22 cellular contexts compared by ENCODE assay signal in the genomic region with DNA sequence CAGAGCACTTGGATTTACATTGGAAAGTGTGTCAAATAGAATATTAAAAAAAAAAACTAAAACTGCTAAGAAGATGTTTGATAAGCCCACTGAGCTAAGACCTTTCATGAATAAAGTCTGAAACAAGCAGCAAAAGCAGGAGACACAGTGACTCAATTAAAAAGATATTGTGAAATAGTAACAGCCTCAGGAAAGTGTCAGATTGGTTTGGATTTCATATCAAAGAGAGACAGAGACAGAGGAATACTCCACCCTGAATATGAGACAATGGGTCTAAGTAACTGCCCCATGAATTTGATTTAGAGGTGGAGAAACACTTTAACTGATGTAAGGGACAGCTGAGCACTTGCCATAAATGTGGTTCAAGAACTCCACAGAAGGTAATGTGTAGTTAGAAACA.
DNase-seq lines count a peak whose midpoint lies in the region; ATAC-seq, FAIRE-seq and TF ChIP-seq lines count a peak whose summit lies in the region.
"Had no signal": no experiment of that assay in that cellular context is flagged by ENCODE, and none has a peak within 500 bp of the region (broad histone marks: within the 10 kb centered on the region; RNA-seq: fewer than 3 reads in every experiment).

No MANE protein-coding gene starts in this region.

- H3K27ac ChIP-seq in breast epithelium, result no peak overlapping the region
- no peak overlapping the region for H3K27ac ChIP-seq in mammary epithelial cell (ENCODE audit: insufficient read depth, low read depth, low read length)
- H3K27ac ChIP-seq: BLaER1 had no signal

- in situ Hi-C loops in mammary epithelial cell (cut with MboI; ENCODE audit: low sequenced_read_pairs in 2 of 2), result no loop called here

- CTCF ChIA-PET in MCF 10A (lab: Yijun Ruan, JAX), result interaction anchor here (0.7 kb wide), 1 partner anchor 107 kb away, joined by 3 read pairs; no protein-coding TSS in a partner anchor
- CTCF ChIA-PET in mammary epithelial cell (lab: Charles Lee; ENCODE audit: low non-redundant PET), result interaction anchor here (0.7 kb wide), 1 partner anchor 45 kb away, joined by 4 read pairs; no protein-coding TSS in a partner anchor

- dilution Hi-C loops in mammary epithelial cell (cut with HindIII; ENCODE audit: low sequenced_read_pairs), result no loop called here

- H3K4me3 ChIP-seq in breast epithelium (no peak overlapping the region), mammary epithelial cell (replicated peaks in 1 of 3; ENCODE audit: insufficient read depth in 1 of 3, low read depth in 2 of 3, low read length in 3 of 3) (no peak overlapping the region)
- H3K4me3 ChIP-seq: BLaER1, GM23338 had no signal

- POLR2A ChIA-PET in MCF 10A (lab: Yijun Ruan, JAX), result interaction anchor here (0.6 to 1.2 kb wide), 4 partner anchors 40 to 878 kb away, joined by 3 to 4 read pairs (median 3); no protein-coding TSS in a partner anchor

- TF ChIP-seq POLR2A in breast epithelium (IDR thresholded peaks at IDR 0.05) (no peak), H54 (IDR thresholded peaks at IDR 0.05; ENCODE audit: low read depth, low read length) (no peak)

- H3K9me3 Mint-ChIP-seq in MCF 10A (ENCODE audit: unreplicated experiment), result no peaks in the 10 kb centered on the region
- peaks cover 19% of the 10 kb centered on the region for H3K9me3 Mint-ChIP-seq in activated naive CD8-positive, alpha-beta T cell treated with anti-CD3 and anti-CD28 coated beads, Interleukin-2, amount 50 U/mL, for 24 hours
- H3K9me3 Mint-ChIP-seq: GM23338 had no signal

- H3K4me1 Mint-ChIP-seq in MCF 10A (ENCODE audit: insufficient read depth, unreplicated experiment), result peaks cover 24% of the 10 kb centered on the region
- no peaks in the 10 kb centered on the region for H3K4me1 Mint-ChIP-seq in activated naive CD8-positive, alpha-beta T cell treated with anti-CD3 and anti-CD28 coated beads, Interleukin-2, amount 50 U/mL, for 24 hours
- H3K4me1 Mint-ChIP-seq: CD14-positive monocyte; CD4-positive, alpha-beta memory T cell; GM23338; IgD-negative memory B cell had no signal

- no peak for TF ChIP-seq CTCF in MCF 10A (IDR thresholded peaks at IDR 0.05; ENCODE audit: unreplicated experiment)
- no peak for TF ChIP-seq CTCF in breast epithelium (IDR thresholded peaks at IDR 0.05)
- no peak for TF ChIP-seq CTCF in mammary epithelial cell (conservative IDR thresholded peaks at IDR 0.05 in 1 of 2, IDR thresholded peaks at IDR 0.05 in 1 of 2; ENCODE audit: extremely low read depth in 1 of 2, insufficient read depth in 1 of 2, low read depth in 1 of 2, low read length in 2 of 2)

- peak; percentile 52 for DNase-seq in MCF 10A (ENCODE audit: unreplicated experiment)
- DNase-seq in breast epithelium (ENCODE audit: low spot score in 2 of 2), result no peak
- DNase-seq in OCI-M1 (lab: John Stamatoyannopoulos, UW), result peak; percentile 60
- peak; percentile 28 for DNase-seq in mammary epithelial cell
- DNase-seq in iris pigment epithelial cell (ENCODE audit: low read depth), result peak; percentile 14
- DNase-seq in H54 (ENCODE audit: insufficient read length, low spot score), result no peak
- DNase-seq in activated naive CD8-positive, alpha-beta T cell treated with anti-CD3 and anti-CD28 coated beads, Interleukin-2, amount 50 U/mL, for 24 hours, result no peak
- DNase-seq: 8988T; CD4-positive, alpha-beta memory T cell; DMS153; DMS79; GDM1; H7; HFFc6 had no signal

- H3K27me3 ChIP-seq in breast epithelium (no peaks in the 10 kb centered on the region), mammary epithelial cell (ENCODE audit: insufficient read depth, low read length) (no peaks in the 10 kb centered on the region)
- H3K27me3 ChIP-seq: BLaER1 had no signal

- ATAC-seq in GM21360 (IDR thresholded peaks at IDR 0.05; ENCODE audit: unreplicated experiment), result no peak
- ATAC-seq in activated naive CD8-positive, alpha-beta T cell treated with anti-CD3 and anti-CD28 coated beads, Interleukin-2, amount 50 U/mL, for 24 hours, result no peak
- ATAC-seq: GM23338, HCT116 had no signal

- no peaks in the 10 kb centered on the region for H3K36me3 Mint-ChIP-seq in MCF 10A (ENCODE audit: insufficient read depth, unreplicated experiment)
- H3K36me3 Mint-ChIP-seq in activated naive CD8-positive, alpha-beta T cell treated with anti-CD3 and anti-CD28 coated beads, Interleukin-2, amount 50 U/mL, for 24 hours (ENCODE audit: low read depth), result no peaks in the 10 kb centered on the region
- H3K36me3 Mint-ChIP-seq: CD14-positive monocyte; CD4-positive, alpha-beta memory T cell; IgD-negative memory B cell had no signal

- peak overlapping the region; percentile 4 for H3K27ac Mint-ChIP-seq in MCF 10A (ENCODE audit: low read depth, unreplicated experiment)
- no peak overlapping the region for H3K27ac Mint-ChIP-seq in activated naive CD8-positive, alpha-beta T cell treated with anti-CD3 and anti-CD28 coated beads, Interleukin-2, amount 50 U/mL, for 24 hours
- H3K27ac Mint-ChIP-seq: CD14-positive monocyte; CD4-positive, alpha-beta memory T cell; GM23338; HFFc6; IgD-negative memory B cell had no signal

- no peaks in the 10 kb centered on the region for H3K36me3 ChIP-seq in breast epithelium
- H3K36me3 ChIP-seq in mammary epithelial cell (ENCODE audit: insufficient read depth, low read length), result no peaks in the 10 kb centered on the region
- H3K36me3 ChIP-seq: BLaER1 had no signal

- peak overlapping the region; percentile 22 for H2AFZ ChIP-seq in mammary epithelial cell (ENCODE audit: low read depth, low read length)
- H2AFZ ChIP-seq: GM23338 had no signal

- H3K4me1 ChIP-seq in breast epithelium, result no peaks in the 10 kb centered on the region
- H3K4me1 ChIP-seq in mammary epithelial cell (ENCODE audit: insufficient read depth, low read length), result no peaks in the 10 kb centered on the region
- H3K4me1 ChIP-seq: BLaER1 had no signal

- H3K9ac ChIP-seq in mammary epithelial cell (ENCODE audit: insufficient read depth, low read length), result no peak overlapping the region
- H3K9ac ChIP-seq: BLaER1 had no signal

- intact Hi-C loops in MCF 10A (cut with micrococcal nuclease), result no loop called here
- intact Hi-C loops in breast epithelium (cut with DNase I; ENCODE audit: low total_unique reads), result no loop called here
- intact Hi-C loops in mammary epithelial cell (cut with micrococcal nuclease), result loop anchor here (10.0 kb wide), 1 partner anchor 184 kb away; no protein-coding TSS in a partner anchor

- H3K79me2 ChIP-seq in mammary epithelial cell (ENCODE audit: insufficient read depth, low read length), result no peaks in the 10 kb centered on the region

- no peak overlapping the region for H3K4me2 ChIP-seq in mammary epithelial cell (ENCODE audit: insufficient read depth, low read depth, low read length)
- H3K4me2 ChIP-seq: BLaER1, GM23338 had no signal

- no peak for FAIRE-seq in H54 (lab: Jason Lieb, UNC)
- FAIRE-seq: GM12892, GM18507 had no signal

- H3K9me3 ChIP-seq in breast epithelium, result no peaks in the 10 kb centered on the region
- H3K9me3 ChIP-seq in mammary epithelial cell (replicated peaks; ENCODE audit: insufficient read depth, low read length), result no peaks in the 10 kb centered on the region
- H3K9me3 ChIP-seq: BLaER1 had no signal

- BruUV-seq in MCF 10A (replicated peaks; lab: Mats Ljungman, UMichigan) (no TSS peak), mammary epithelial cell (replicated peaks; lab: Mats Ljungman, UMichigan) (no TSS peak)

- H3K27me3 Mint-ChIP-seq in MCF 10A (ENCODE audit: insufficient read depth, unreplicated experiment), result no peaks in the 10 kb centered on the region
- no peaks in the 10 kb centered on the region for H3K27me3 Mint-ChIP-seq in activated naive CD8-positive, alpha-beta T cell treated with anti-CD3 and anti-CD28 coated beads, Interleukin-2, amount 50 U/mL, for 24 hours
- H3K27me3 Mint-ChIP-seq: CD4-positive, alpha-beta memory T cell; IgD-negative memory B cell had no signal

- H3K4me3 Mint-ChIP-seq in MCF 10A (ENCODE audit: unreplicated experiment), result no peak overlapping the region
- no peak overlapping the region for H3K4me3 Mint-ChIP-seq in activated naive CD8-positive, alpha-beta T cell treated with anti-CD3 and anti-CD28 coated beads, Interleukin-2, amount 50 U/mL, for 24 hours
- H3K4me3 Mint-ChIP-seq: CD14-positive monocyte; CD4-positive, alpha-beta memory T cell; GM23338; HFFc6; IgD-negative memory B cell had no signal

- H4K20me1 ChIP-seq in mammary epithelial cell (ENCODE audit: insufficient read depth, low read length), result no peaks in the 10 kb centered on the region
- H4K20me1 ChIP-seq: BLaER1 had no signal

Comparison
In these comparisons a context has a peak if more than half of its experiments do, and no peak if none do; other contexts are left out.
1. DNase-seq: peak in MCF 10A (single experiment), OCI-M1 (single experiment), mammary epithelial cell (single experiment) and iris pigment epithelial cell (single experiment); none in breast epithelium (0 of 2), H54 (single experiment) and activated naive CD8-positive, alpha-beta T cell treated with anti-CD3 and anti-CD28 coated beads, Interleukin-2, amount 50 U/mL, for 24 hours (single experiment).